Comparison of ENCODE assay signal across 1 cellular context in genomic region chr6:14865609-14866100, GRCh38.
TF ChIP-seq lines count a peak whose summit lies in the region.

No MANE protein-coding gene starts in this region.

TF ChIP-seq in K562, 482 proteins besides CTCF, POLR2A, EP300 and RAD21 (continued from another document and continues in another):
- no peak for TF ChIP-seq E2F1 (CRISPR knock-in tag; IDR thresholded peaks at IDR 0.05)
- no peak for TF ChIP-seq PPARD (CRISPR knock-in tag; IDR thresholded peaks at IDR 0.05)
- peak; percentile 71 for TF ChIP-seq VEZF1 (CRISPR knock-in tag; IDR thresholded peaks at IDR 0.05)
- TF ChIP-seq TSC22D4 (tag; IDR thresholded peaks at IDR 0.05), result no peak
- TF ChIP-seq NR2C2 (CRISPR knock-in tag; IDR thresholded peaks at IDR 0.05), result no peak
- peak; percentile 44; the same call in 1 of the 2 replicates for TF ChIP-seq NR2C2 (tag; IDR thresholded peaks at IDR 0.05)
- no peak for TF ChIP-seq EZH2 (IDR thresholded peaks at IDR 0.05; ENCODE audit: borderline replicate concordance, low read depth, low read length)
- TF ChIP-seq ATF7 (IDR thresholded peaks at IDR 0.05), result peak; percentile 76
- TF ChIP-seq HBP1 (CRISPR knock-in tag; IDR thresholded peaks at IDR 0.05), result no peak
- no peak for TF ChIP-seq ZNF133 (CRISPR knock-in tag; IDR thresholded peaks at IDR 0.05)
- TF ChIP-seq ATF4 (CRISPR knock-in tag; IDR thresholded peaks at IDR 0.05), result peak; percentile 66
- TF ChIP-seq ATF3 (IDR thresholded peaks at IDR 0.05), result peak; percentile 88
- TF ChIP-seq ATF3 (CRISPR knock-in tag; conservative IDR thresholded peaks at IDR 0.05), result no peak
- TF ChIP-seq ZNF699 (CRISPR knock-in tag; IDR thresholded peaks at IDR 0.05; ENCODE audit: insufficient replicate concordance), result no peak
- no peak for TF ChIP-seq POLR3A (IDR thresholded peaks at IDR 0.05; ENCODE audit: borderline replicate concordance, extremely low read depth, insufficient read depth, insufficient read length)
- no peak for TF ChIP-seq TSHZ1 (CRISPR knock-in tag; IDR thresholded peaks at IDR 0.05)
- TF ChIP-seq DNMT1 (IDR thresholded peaks at IDR 0.05), result no peak
- no peak for TF ChIP-seq MED1 (CRISPR knock-in tag; IDR thresholded peaks at IDR 0.05; ENCODE audit: borderline replicate concordance)
- no peak for TF ChIP-seq MAFK (IDR thresholded peaks at IDR 0.05; ENCODE audit: low read length)
- TF ChIP-seq RFX7 (CRISPR knock-in tag; IDR thresholded peaks at IDR 0.05), result no peak
- TF ChIP-seq ZNF707 (CRISPR knock-in tag; conservative IDR thresholded peaks at IDR 0.05), result no peak
- no peak for TF ChIP-seq CREB1 (IDR thresholded peaks at IDR 0.05)
- TF ChIP-seq CREB1 (CRISPR knock-in tag; IDR thresholded peaks at IDR 0.05), result no peak
- no peak for TF ChIP-seq ZNF696 (CRISPR knock-in tag; conservative IDR thresholded peaks at IDR 0.05)
- TF ChIP-seq KDM2B (CRISPR knock-in tag; IDR thresholded peaks at IDR 0.05), result no peak
- no peak for TF ChIP-seq ZNF318 (IDR thresholded peaks at IDR 0.05; ENCODE audit: borderline replicate concordance in 1 of 2, low read depth in 1 of 2)
- no peak for TF ChIP-seq MCM5 (IDR thresholded peaks at IDR 0.05; ENCODE audit: low read depth)
- TF ChIP-seq E2F6 (IDR thresholded peaks at IDR 0.05; ENCODE audit: borderline replicate concordance in 1 of 2, extremely low read depth in 1 of 2, insufficient read depth in 1 of 2, insufficient read length in 1 of 2, low read depth in 1 of 2, low read length in 1 of 2, poor library complexity in 1 of 2, severe bottlenecking in 1 of 2), result no peak
- TF ChIP-seq ZNF444 (CRISPR knock-in tag; IDR thresholded peaks at IDR 0.05), result no peak
- 0 out of 4 replicates have a peak, but pooled peaks of 1 of the 2 experiments have one; percentile 33 for TF ChIP-seq RCOR1 (IDR thresholded peaks at IDR 0.05; ENCODE audit: borderline replicate concordance in 1 of 2, low read depth in 2 of 2, low read length in 2 of 2)
- no peak for TF ChIP-seq ZFP91 (CRISPR knock-in tag; IDR thresholded peaks at IDR 0.05)
- TF ChIP-seq JUND (IDR thresholded peaks at IDR 0.05; ENCODE audit: borderline replicate concordance, low read depth, low read length), result peak; percentile 80
- no peak; the same call in 2 of the 3 replicates for TF ChIP-seq JUND (tag; IDR thresholded peaks at IDR 0.05; ENCODE audit: borderline replicate concordance, low read depth, low read length)
- no peak for TF ChIP-seq ZBTB33 (CRISPR knock-in tag; IDR thresholded peaks at IDR 0.05)
